9 cellular contexts compared by ENCODE assay signal in the genomic region with DNA sequence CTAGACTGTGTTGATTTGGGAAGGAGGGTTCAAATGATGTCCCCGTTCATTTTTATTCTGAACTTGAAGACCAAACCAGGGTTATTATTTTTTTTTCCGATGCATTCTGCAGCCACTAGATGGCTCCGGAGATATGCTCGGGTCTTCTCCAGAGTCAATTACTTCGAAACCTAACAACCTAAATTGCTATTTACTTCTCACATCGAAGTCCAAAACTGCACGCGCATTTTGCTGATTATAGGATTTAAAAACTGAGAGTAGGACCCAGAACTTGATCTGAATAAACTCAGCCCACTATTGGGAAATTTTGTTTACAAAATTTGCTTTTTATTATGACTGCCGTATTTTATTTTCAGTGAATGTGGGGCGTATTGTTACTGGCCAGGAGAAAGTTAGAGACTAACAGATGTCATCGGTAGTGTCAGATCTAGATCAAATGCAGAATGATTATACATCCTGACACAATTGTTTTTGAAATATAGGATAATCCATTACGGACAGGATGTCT.
DNase-seq lines count a peak whose midpoint lies in the region; ATAC-seq, FAIRE-seq and TF ChIP-seq lines count a peak whose summit lies in the region.
"Had no signal": no experiment of that assay in that cellular context is flagged by ENCODE, and none has a peak within 500 bp of the region (broad histone marks: within the 10 kb centered on the region; RNA-seq: fewer than 3 reads in every experiment).

No MANE protein-coding gene starts in this region.

- no peaks in the 10 kb centered on the region for H3K79me2 ChIP-seq in astrocyte (ENCODE audit: insufficient read depth, low read length)

- no peaks in the 10 kb centered on the region for H3K36me3 Mint-ChIP-seq in astrocyte (ENCODE audit: low read depth, unreplicated experiment)

- ATAC-seq in HG02623 (IDR thresholded peaks at IDR 0.05; ENCODE audit: unreplicated experiment), result no peak

- peak overlapping the region; percentile 88 for H3K4me2 ChIP-seq in astrocyte (ENCODE audit: low read length)

- no peaks in the 10 kb centered on the region for H3K9me3 Mint-ChIP-seq in astrocyte (ENCODE audit: unreplicated experiment)

- no peak overlapping the region for H3K4me3 Mint-ChIP-seq in astrocyte (ENCODE audit: unreplicated experiment)

- H3K4me1 ChIP-seq in astrocyte (ENCODE audit: insufficient read depth, low read length) (peaks cover 10% of the 10 kb centered on the region), thyroid gland (no peaks in the 10 kb centered on the region)

- H3K27me3 ChIP-seq in astrocyte (ENCODE audit: insufficient read depth, low read length), result no peaks in the 10 kb centered on the region
- H3K27me3 ChIP-seq in thyroid gland, result no peaks in the 10 kb centered on the region

- intact Hi-C loops in thyroid gland (cut with DNase I), result no loop called here

- TF ChIP-seq CTCF in GM10248 (IDR thresholded peaks at IDR 0.05; ENCODE audit: control extremely low read depth, extremely low read depth, low read depth, missing control alignments), result peak; percentile 59
- peak; percentile 88 for TF ChIP-seq CTCF in astrocyte (IDR thresholded peaks at IDR 0.05; ENCODE audit: insufficient read depth, low read depth, low read length)
- TF ChIP-seq CTCF in thyroid gland (IDR thresholded peaks at IDR 0.05), result peak in 5 of 6 experiments; percentile 37 to 79 (median 70)

- peaks cover 11% of the 10 kb centered on the region for H3K4me1 Mint-ChIP-seq in astrocyte (ENCODE audit: low read depth, unreplicated experiment)

- H3K27ac ChIP-seq in astrocyte (ENCODE audit: low read depth, low read length) (peak overlapping the region; percentile 56), thyroid gland (no peak overlapping the region)
- H3K27ac ChIP-seq: neutrophil had no signal

- H3K9ac ChIP-seq in astrocyte (ENCODE audit: low read length), result peak overlapping the region; percentile 82

- H3K4me3 ChIP-seq in astrocyte (ENCODE audit: insufficient read depth, low read depth, low read length) (peak overlapping the region; percentile 59), thyroid gland (replicated peaks in 1 of 3) (no peak overlapping the region)

- 10 to 14% methylated on average over 12 of the region's 12 CpGs for WGBS in thyroid gland, 2 donors

- CTCF ChIA-PET in GM10248 (lab: Yijun Ruan, JAX), result interaction anchor here (0.8 to 1.8 kb wide), 4 partner anchors 10 to 964 kb away, joined by 3 to 4 read pairs (median 3); no protein-coding TSS in a partner anchor

- H2AFZ ChIP-seq in astrocyte (ENCODE audit: low read depth, low read length), result peak overlapping the region; percentile 61

- H3K36me3 ChIP-seq in astrocyte (ENCODE audit: insufficient read depth, low read length), result no peaks in the 10 kb centered on the region
- H3K36me3 ChIP-seq in thyroid gland, result no peaks in the 10 kb centered on the region
- H3K36me3 ChIP-seq: neutrophil had no signal

- no peaks in the 10 kb centered on the region for H3K27me3 Mint-ChIP-seq in astrocyte (ENCODE audit: low read depth, unreplicated experiment)

- no peak overlapping the region for H3K27ac Mint-ChIP-seq in astrocyte (ENCODE audit: unreplicated experiment)

- POLR2A ChIA-PET in GM10248 (lab: Yijun Ruan, JAX), result no interaction called here

- TF ChIP-seq POLR2A in thyroid gland (IDR thresholded peaks at IDR 0.05), result no peak

- FAIRE-seq in astrocyte (lab: Jason Lieb, UNC), result peak; percentile 79
- FAIRE-seq in islet of Langerhans (lab: Jason Lieb, UNC), result peak; percentile 98

- no peaks in the 10 kb centered on the region for H4K20me1 ChIP-seq in astrocyte (ENCODE audit: insufficient read depth, low read length)

- DNase-seq in AG08396 (ENCODE audit: low spot score) (peak; percentile 43), GM10248 (ENCODE audit: extremely low spot score) (peak; percentile 16), NCI-H2029 (lab: John Stamatoyannopoulos, UW) (peak; percentile 26), astrocyte (ENCODE audit: low read depth) (peak; percentile 67), thyroid gland (peak; percentile 23 to 28), NCI-H2227 treated with DMSO at 0.1 percent for 48 hours (lab: John Stamatoyannopoulos, UW) (no peak)

- H3K9me3 ChIP-seq in astrocyte (ENCODE audit: insufficient read depth, low read depth, low read length), result no peaks in the 10 kb centered on the region
- no peaks in the 10 kb centered on the region for H3K9me3 ChIP-seq in thyroid gland
- H3K9me3 ChIP-seq: neutrophil had no signal
